ENCODE assay signal across 12 cellular contexts in the genomic region with DNA sequence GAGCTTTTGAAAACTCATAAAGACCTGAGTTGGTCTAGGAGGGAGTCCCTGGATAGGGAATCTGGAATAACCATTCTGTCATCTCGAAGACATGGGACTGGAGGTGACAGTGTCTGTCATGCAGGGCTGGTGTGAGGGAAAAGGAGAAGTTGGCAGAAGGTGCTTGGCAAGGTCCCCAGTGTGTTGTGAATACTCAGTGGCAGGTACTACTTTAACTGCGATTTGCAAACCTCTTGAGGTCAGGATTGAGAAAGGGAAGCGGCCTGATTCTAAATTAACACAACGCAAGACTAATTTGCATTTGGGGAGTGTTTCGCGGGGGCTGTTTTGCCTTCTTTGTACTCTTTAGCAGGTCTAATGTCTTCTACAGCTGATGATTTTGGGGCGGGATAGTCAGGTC.
DNase-seq lines count a peak whose midpoint lies in the region; ATAC-seq, FAIRE-seq and TF ChIP-seq lines count a peak whose summit lies in the region.
"Had no signal": no experiment of that assay in that cellular context is flagged by ENCODE, and none has a peak within 500 bp of the region (broad histone marks: within the 10 kb centered on the region; RNA-seq: fewer than 3 reads in every experiment).

No MANE protein-coding gene starts in this region.

- H3K27ac Mint-ChIP-seq in endothelial cell (ENCODE audit: unreplicated experiment): no peak overlapping the region

- H3K4me3 ChIP-seq in adrenal gland (no peak overlapping the region), gastrocnemius medialis (no peak overlapping the region)

- in situ Hi-C loops in gastrocnemius medialis (cut with MboI; ENCODE audit: low sequenced_read_pairs in 4 of 4): no loop called here

- H3K9me3 ChIP-seq in adrenal gland (replicated peaks in 1 of 3): no peaks in the 10 kb centered on the region
- no peaks in the 10 kb centered on the region for H3K9me3 ChIP-seq in gastrocnemius medialis

- H3K27ac ChIP-seq in adrenal gland: no peak overlapping the region
- H3K27ac ChIP-seq in gastrocnemius medialis: no peak overlapping the region

- no peaks in the 10 kb centered on the region for H3K27me3 ChIP-seq in adrenal gland
- H3K27me3 ChIP-seq in gastrocnemius medialis: no peaks in the 10 kb centered on the region

- peak; percentile 70 for ATAC-seq in GM19324 (IDR thresholded peaks at IDR 0.05; ENCODE audit: low FRiP score, unreplicated experiment)
- peak; percentile 49 for ATAC-seq in HG02678 (IDR thresholded peaks at IDR 0.05; ENCODE audit: unreplicated experiment)
- ATAC-seq in HG03469 (IDR thresholded peaks at IDR 0.05; ENCODE audit: unreplicated experiment): peak; percentile 38
- ATAC-seq in gastrocnemius medialis: no peak
- ATAC-seq: HCT116 had no signal

- peak; percentile 76 for FAIRE-seq in GM12891 (lab: Jason Lieb, UNC)

- intact Hi-C loops in adrenal gland (cut with DNase I) (no loop called here), gastrocnemius medialis (cut with DNase I; ENCODE audit: low total_unique reads) (no loop called here)

- H3K36me3 ChIP-seq in adrenal gland (replicated peaks in 1 of 2) (no peaks in the 10 kb centered on the region), gastrocnemius medialis (no peaks in the 10 kb centered on the region)

- H3K27me3 Mint-ChIP-seq in endothelial cell (ENCODE audit: unreplicated experiment): peaks cover 2% of the 10 kb centered on the region

- no peak for TF ChIP-seq POLR2A in GM12891 (IDR thresholded peaks at IDR 0.05; ENCODE audit: low read depth, low read length)
- no peak for TF ChIP-seq POLR2A in adrenal gland (IDR thresholded peaks at IDR 0.05)
- no peak for TF ChIP-seq POLR2A in gastrocnemius medialis (IDR thresholded peaks at IDR 0.05)

- no peak for TF ChIP-seq CTCF in adrenal gland (IDR thresholded peaks at IDR 0.05)
- TF ChIP-seq CTCF in endothelial cell (IDR thresholded peaks at IDR 0.05; ENCODE audit: unreplicated experiment): no peak
- TF ChIP-seq CTCF in gastrocnemius medialis (IDR thresholded peaks at IDR 0.05 in 4 of 5, conservative IDR thresholded peaks at IDR 0.05 in 1 of 5): no peak

- WGBS in adrenal gland, 4 donors: 89 to 97% (median 90%) methylated on average over 7 of the region's 7 CpGs

- H3K9me3 Mint-ChIP-seq in endothelial cell (ENCODE audit: unreplicated experiment): no peaks in the 10 kb centered on the region

- peaks cover 10% of the 10 kb centered on the region for H3K4me1 Mint-ChIP-seq in endothelial cell (ENCODE audit: unreplicated experiment)

- no peaks in the 10 kb centered on the region for H3K36me3 Mint-ChIP-seq in endothelial cell (ENCODE audit: low read depth, unreplicated experiment)

- H3K4me3 Mint-ChIP-seq in endothelial cell (ENCODE audit: unreplicated experiment): no peak overlapping the region

- no peaks in the 10 kb centered on the region for H3K4me1 ChIP-seq in adrenal gland (replicated peaks in 1 of 2)
- H3K4me1 ChIP-seq in gastrocnemius medialis: no peaks in the 10 kb centered on the region

- DNase-seq in GM12891 (ENCODE audit: insufficient read length, low spot score): no peak
- no peak for DNase-seq in adrenal gland
- DNase-seq in endothelial cell (ENCODE audit: low spot score): no peak
- DNase-seq in gastrocnemius medialis: no peak
- no peak for DNase-seq in DMS153 (lab: John Stamatoyannopoulos, UW)
- DNase-seq: EL, retina, T-helper 1 cell had no signal

TF ChIP-seq in GM12891, 5 proteins besides CTCF, POLR2A, EP300 and RAD21:
- TF ChIP-seq POLR2AphosphoS5 (IDR thresholded peaks at IDR 0.05; ENCODE audit: low read depth, low read length): no peak
- peak; percentile 71 for TF ChIP-seq SPI1 (IDR thresholded peaks at IDR 0.05; ENCODE audit: low read depth, low read length)
- peak; percentile 66; the same call in 1 of the 2 replicates for TF ChIP-seq POU2F2 (IDR thresholded peaks at IDR 0.05; ENCODE audit: low read depth, low read length)

Comparison
In these comparisons a context has a peak if more than half of its experiments do, and no peak if none do; other contexts are left out.
1. ATAC-seq: peak in GM19324 (single experiment), HG02678 (single experiment) and HG03469 (single experiment); none in gastrocnemius medialis (0 of 2).